ENCODE assay signal across 21 cellular contexts in the genomic region with DNA sequence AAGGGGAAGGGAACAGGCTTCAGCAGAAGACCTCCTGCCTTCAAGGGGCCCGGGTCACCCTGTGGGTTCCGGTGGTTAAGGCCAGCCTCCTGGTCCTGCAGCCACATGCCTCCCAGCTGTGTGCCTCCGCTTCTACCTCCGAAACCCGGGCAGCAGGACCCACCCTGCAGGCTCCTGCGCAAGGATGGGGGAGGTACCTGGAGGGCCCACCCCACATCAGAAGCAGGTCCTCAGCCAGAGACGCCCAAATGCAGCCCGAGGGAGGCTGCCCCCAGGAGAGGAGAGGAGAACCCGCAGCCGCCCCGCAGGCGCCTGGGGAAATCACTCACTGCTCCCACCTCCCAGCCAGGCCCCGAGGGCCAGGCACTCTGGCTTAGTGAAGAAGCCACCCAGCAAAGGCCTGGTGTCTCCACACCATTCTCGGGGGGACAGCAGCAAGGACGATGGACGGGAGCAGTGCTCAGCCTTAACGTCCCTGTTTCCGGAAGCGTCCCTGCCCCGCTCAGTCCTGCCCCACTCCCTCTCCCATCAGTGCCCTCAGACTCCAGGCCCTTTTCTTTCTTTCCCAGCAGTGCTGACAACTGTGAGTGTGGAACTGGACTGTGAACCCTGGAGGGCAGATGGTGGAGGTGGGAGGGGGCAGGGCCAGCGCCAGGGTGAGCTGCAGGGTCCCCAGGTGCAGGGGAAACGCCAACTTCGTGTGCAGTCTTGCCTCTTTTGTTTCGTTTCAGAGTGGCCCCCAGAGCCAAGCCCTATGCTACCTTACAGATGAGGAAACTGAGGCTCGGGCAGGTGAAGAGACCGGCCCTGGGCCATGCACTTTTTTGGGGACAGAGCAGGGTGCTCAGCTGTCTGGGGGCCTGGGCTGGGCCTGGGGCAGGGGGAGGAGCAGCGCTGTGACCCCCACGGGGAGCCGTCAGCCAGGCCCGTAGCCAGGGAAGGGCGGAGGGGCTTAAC.
A peak's percentile ranks its signal among the peaks of the same experiment; 100 is the strongest.
DNase-seq lines count a peak whose midpoint lies in the region; ATAC-seq and TF ChIP-seq lines count a peak whose summit lies in the region.
"Had no signal": no experiment of that assay in that cellular context is flagged by ENCODE, and none has a peak within 500 bp of the region (broad histone marks: within the 10 kb centered on the region; RNA-seq: fewer than 3 reads in every experiment).

No MANE protein-coding gene starts in this region.

- H3K36me3 Mint-ChIP-seq in activated CD4-positive, alpha-beta memory T cell treated with anti-CD3 and anti-CD28 coated beads, Interleukin-2, amount 10 ng/mL, durations not matched to agents 7 days and 5 days (ENCODE audit: low read depth) = peaks cover 2% of the 10 kb centered on the region
- H3K36me3 Mint-ChIP-seq in T-cell = no peaks in the 10 kb centered on the region

- no peak for ATAC-seq in T-cell (replicated peaks in 1 of 4)

- H3K9me3 Mint-ChIP-seq in activated CD4-positive, alpha-beta memory T cell treated with anti-CD3 and anti-CD28 coated beads, Interleukin-2, amount 10 ng/mL, durations not matched to agents 7 days and 5 days = no peaks in the 10 kb centered on the region
- H3K9me3 Mint-ChIP-seq in T-cell = no peaks in the 10 kb centered on the region
- H3K9me3 Mint-ChIP-seq: activated T-helper 1 cell treated with anti-CD3 and anti-CD28 coated beads, Interleukin-12 subunit alpha, Interleukin-12 subunit beta, Interleukin-2, Interleukin-4 antibody, amounts not matched to agents 30 ng/mL and 10 ng/mL and 1 ng/mL, durations not matched to agents 14 hours and 24 hours and 36 hours; CD14-positive monocyte; dendritic cell treated with granulocyte-macrophage colony-stimulating factor and Interleukin-4, amounts not matched to agents 40 ng/mL and 50 ng/mL, for 4 days had no signal

- POLR2A ChIA-PET in activated CD4-positive, alpha-beta memory T cell treated with anti-CD3 and anti-CD28 coated beads, Interleukin-2, amount 10 ng/mL, durations not matched to agents 7 days and 5 days (lab: Charles Lee) = no interaction called here
- POLR2A ChIA-PET in T-cell (lab: Charles Lee) = no interaction called here

- peaks cover 5% of the 10 kb centered on the region for H3K4me1 Mint-ChIP-seq in activated CD4-positive, alpha-beta memory T cell treated with anti-CD3 and anti-CD28 coated beads, Interleukin-2, amount 10 ng/mL, durations not matched to agents 7 days and 5 days
- H3K4me1 Mint-ChIP-seq in T-cell = peaks cover 3 to 17% (median 5%) of the 10 kb centered on the region in 3 donors

- CTCF ChIA-PET in activated CD4-positive, alpha-beta memory T cell treated with anti-CD3 and anti-CD28 coated beads, Interleukin-2, amount 10 ng/mL, durations not matched to agents 7 days and 5 days (lab: Charles Lee) = no interaction called here
- CTCF ChIA-PET in T-cell (lab: Charles Lee) = no interaction called here

- no peak overlapping the region for H3K4me3 Mint-ChIP-seq in activated CD4-positive, alpha-beta memory T cell treated with anti-CD3 and anti-CD28 coated beads, Interleukin-2, amount 10 ng/mL, durations not matched to agents 7 days and 5 days
- no peak overlapping the region for H3K4me3 Mint-ChIP-seq in T-cell
- H3K4me3 Mint-ChIP-seq: activated T-helper 1 cell treated with anti-CD3 and anti-CD28 coated beads, Interleukin-12 subunit alpha, Interleukin-12 subunit beta, Interleukin-2, Interleukin-4 antibody, amounts not matched to agents 30 ng/mL and 10 ng/mL and 1 ng/mL, durations not matched to agents 14 hours and 24 hours and 36 hours; dendritic cell treated with granulocyte-macrophage colony-stimulating factor and Interleukin-4, amounts not matched to agents 40 ng/mL and 50 ng/mL, for 4 days had no signal

- H3K27me3 ChIP-seq in HL-60 (ENCODE audit: insufficient read depth, poor library complexity, severe bottlenecking) = no peaks in the 10 kb centered on the region
- H3K27me3 ChIP-seq in layer of hippocampus (ENCODE audit: control insufficient read depth, insufficient read depth, low read length) = no peaks in the 10 kb centered on the region

- TF ChIP-seq CTCF in HL-60 (IDR thresholded peaks at IDR 0.05; ENCODE audit: insufficient read depth, low read length) = no peak

- no peaks in the 10 kb centered on the region for H3K27me3 Mint-ChIP-seq in activated CD4-positive, alpha-beta memory T cell treated with anti-CD3 and anti-CD28 coated beads, Interleukin-2, amount 10 ng/mL, durations not matched to agents 7 days and 5 days
- H3K27me3 Mint-ChIP-seq in T-cell = no peaks in the 10 kb centered on the region

- DNase-seq in HL-60 (ENCODE audit: low read depth in 1 of 2, low spot score in 1 of 2) = peak in 1 of 2 experiments; percentile 57
- peak; percentile 29 for DNase-seq in SK-N-DZ (ENCODE audit: low spot score)
- DNase-seq in superior temporal gyrus (ENCODE audit: extremely low spot score) = peak; percentile 24
- no peak for DNase-seq in OCI-M1 (lab: John Stamatoyannopoulos, UW)
- no peak for DNase-seq in activated CD4-positive, alpha-beta memory T cell treated with anti-CD3 and anti-CD28 coated beads, Interleukin-2, amount 10 ng/mL, durations not matched to agents 7 days and 5 days
- DNase-seq in T-cell = no peak
- DNase-seq: activated CD4-positive, alpha-beta T cell treated with anti-CD3 and anti-CD28 coated beads, Interleukin-2, amount 50 U/mL, for 1 hour; activated naive CD4-positive, alpha-beta T cell treated with anti-CD3 and anti-CD28 coated beads, Interleukin-2, amount 50 U/mL, for 16 hours; Calu3; kidney glomerular epithelial cell; mammary epithelial cell; MM.1S; NCI-H1436 treated with DMSO at 0.1 percent for 48 hours; RPMI8226; SK-N-SH had no signal

- no peak overlapping the region for H3K27ac Mint-ChIP-seq in activated CD4-positive, alpha-beta memory T cell treated with anti-CD3 and anti-CD28 coated beads, Interleukin-2, amount 10 ng/mL, durations not matched to agents 7 days and 5 days
- no peak overlapping the region for H3K27ac Mint-ChIP-seq in T-cell
- H3K27ac Mint-ChIP-seq: activated T-helper 1 cell treated with anti-CD3 and anti-CD28 coated beads, Interleukin-12 subunit alpha, Interleukin-12 subunit beta, Interleukin-2, Interleukin-4 antibody, amounts not matched to agents 30 ng/mL and 10 ng/mL and 1 ng/mL, durations not matched to agents 14 hours and 24 hours and 36 hours; dendritic cell treated with granulocyte-macrophage colony-stimulating factor and Interleukin-4, amounts not matched to agents 40 ng/mL and 50 ng/mL, for 4 days had no signal

- no peak overlapping the region for H3K4me3 ChIP-seq in HL-60 (replicated peaks; ENCODE audit: insufficient read depth, low read length)
- H3K4me3 ChIP-seq: HAP-1 had no signal

- H3K27ac ChIP-seq in HL-60 (replicated peaks) (peak overlapping the region; percentile 49), layer of hippocampus (ENCODE audit: low read depth, low read length) (peak overlapping the region; percentile 97)
- H3K27ac ChIP-seq: VCaP had no signal

Comparison
In these comparisons a context has a peak if more than half of its experiments do, and no peak if none do; other contexts are left out.
1. DNase-seq: peak in SK-N-DZ (single experiment) and superior temporal gyrus (single experiment); none in OCI-M1 (single experiment), activated CD4-positive, alpha-beta memory T cell treated with anti-CD3 and anti-CD28 coated beads, Interleukin-2, amount 10 ng/mL, durations not matched to agents 7 days and 5 days (single experiment) and T-cell (0 of 34).